14 cellular contexts compared by ENCODE assay signal in genomic region chr1:62484824-62485468, GRCh38.
"Had no signal": no experiment of that assay in that cellular context is flagged by ENCODE, and none has a peak within 500 bp of the region (broad histone marks: within the 10 kb centered on the region; RNA-seq: fewer than 3 reads in every experiment).

No MANE protein-coding gene starts in this region.

- H3K9me3 Mint-ChIP-seq: activated CD4-positive, alpha-beta memory T cell treated with anti-CD3 and anti-CD28 coated beads, Interleukin-2, amount 10 ng/mL, durations not matched to agents 7 days and 5 days; activated naive CD8-positive, alpha-beta T cell treated with anti-CD3 and anti-CD28 coated beads, Interleukin-2, amount 50 U/mL, for 24 hours; naive thymus-derived CD8-positive, alpha-beta T cell had no signal

- H3K4me3 ChIP-seq: ascending aorta, esophagus squamous epithelium, lung, tibial artery, vagina had no signal

- DNase-seq: activated CD4-positive, alpha-beta memory T cell treated with anti-CD3 and anti-CD28 coated beads, Interleukin-2, amount 10 ng/mL, durations not matched to agents 7 days and 5 days; activated CD8-positive, alpha-beta memory T cell treated with anti-CD3 and anti-CD28 coated beads, Interleukin-2, amount 50 U/mL, for 4 hours; activated naive CD8-positive, alpha-beta T cell treated with anti-CD3 and anti-CD28 coated beads, Interleukin-2, amount 50 U/mL, for 24 hours; esophagus squamous epithelium; foreskin fibroblast; head of caudate nucleus; left colon; naive thymus-derived CD8-positive, alpha-beta T cell; right cardiac atrium; small intestine; tibial artery had no signal

- H3K4me1 Mint-ChIP-seq: activated naive CD8-positive, alpha-beta T cell treated with anti-CD3 and anti-CD28 coated beads, Interleukin-2, amount 50 U/mL, for 24 hours had no signal

- H3K27ac Mint-ChIP-seq: activated CD4-positive, alpha-beta memory T cell treated with anti-CD3 and anti-CD28 coated beads, Interleukin-2, amount 10 ng/mL, durations not matched to agents 7 days and 5 days; activated naive CD8-positive, alpha-beta T cell treated with anti-CD3 and anti-CD28 coated beads, Interleukin-2, amount 50 U/mL, for 24 hours; naive thymus-derived CD8-positive, alpha-beta T cell had no signal

- FAIRE-seq: small intestine had no signal

- H3K27me3 Mint-ChIP-seq: activated CD4-positive, alpha-beta memory T cell treated with anti-CD3 and anti-CD28 coated beads, Interleukin-2, amount 10 ng/mL, durations not matched to agents 7 days and 5 days; activated naive CD8-positive, alpha-beta T cell treated with anti-CD3 and anti-CD28 coated beads, Interleukin-2, amount 50 U/mL, for 24 hours; naive thymus-derived CD8-positive, alpha-beta T cell had no signal

- H3K27me3 ChIP-seq: ascending aorta, esophagus squamous epithelium, tibial artery, vagina had no signal

- H3K27ac ChIP-seq: ascending aorta, esophagus squamous epithelium, tibial artery, vagina had no signal

- H3K4me1 ChIP-seq: ascending aorta, esophagus squamous epithelium, tibial artery, vagina had no signal

- H3K9me3 ChIP-seq: ascending aorta, esophagus squamous epithelium, tibial artery, vagina had no signal

- H3K36me3 ChIP-seq: vagina had no signal

- H3K4me3 Mint-ChIP-seq: activated CD4-positive, alpha-beta memory T cell treated with anti-CD3 and anti-CD28 coated beads, Interleukin-2, amount 10 ng/mL, durations not matched to agents 7 days and 5 days; activated naive CD8-positive, alpha-beta T cell treated with anti-CD3 and anti-CD28 coated beads, Interleukin-2, amount 50 U/mL, for 24 hours had no signal

- ATAC-seq: activated naive CD8-positive, alpha-beta T cell treated with anti-CD3 and anti-CD28 coated beads, Interleukin-2, amount 50 U/mL, for 24 hours; left colon; naive thymus-derived CD8-positive, alpha-beta T cell; right cardiac atrium had no signal
